In genomic region chr18:25457196-25457595, GRCh38 we compare ENCODE assay signal across 14 cellular contexts.
DNase-seq lines count a peak whose midpoint lies in the region; ATAC-seq and TF ChIP-seq lines count a peak whose summit lies in the region.
"Had no signal": no experiment of that assay in that cellular context is flagged by ENCODE, and none has a peak within 500 bp of the region (broad histone marks: within the 10 kb centered on the region; RNA-seq: fewer than 3 reads in every experiment).

No MANE protein-coding gene starts in this region.

- 90 to 96% methylated on average over 4 of the region's 4 CpGs for WGBS in ectodermal cell, 2 experiments

- H3K36me3 Mint-ChIP-seq in neural progenitor cell, result peaks cover 3% of the 10 kb centered on the region
- H3K36me3 Mint-ChIP-seq: CD4-positive, alpha-beta memory T cell had no signal

- H4K20me1 ChIP-seq in neural progenitor cell (ENCODE audit: low read depth), result no peaks in the 10 kb centered on the region

- no peak for TF ChIP-seq CTCF in neural progenitor cell (IDR thresholded peaks at IDR 0.05)

- DNase-seq in NCI-H69 (lab: John Stamatoyannopoulos, UW), result peak; percentile 51
- DNase-seq in neural progenitor cell (ENCODE audit: low spot score), result no peak
- peak; percentile 45 for DNase-seq in skeletal muscle cell (ENCODE audit: low read depth)
- no peak for DNase-seq in NCI-H2171 (lab: John Stamatoyannopoulos, UW)
- no peak for DNase-seq in G401 (ENCODE audit: low spot score)
- DNase-seq: BE2C; CD4-positive, alpha-beta memory T cell; DMS53 had no signal

- peaks cover 73% of the 10 kb centered on the region for H3K4me1 Mint-ChIP-seq in neural progenitor cell
- H3K4me1 Mint-ChIP-seq: CD4-positive, alpha-beta memory T cell had no signal

- H2AFZ ChIP-seq in neural progenitor cell (replicated peaks), result no peak overlapping the region

- in situ Hi-C loops in G401 (cut with HindIII; ENCODE audit: low sequenced_read_pairs), result no loop called here

- peaks cover 11% of the 10 kb centered on the region for H3K4me1 ChIP-seq in ectodermal cell (ENCODE audit: control insufficient read depth, insufficient read depth, low read length)
- peaks cover 26% of the 10 kb centered on the region for H3K4me1 ChIP-seq in neural progenitor cell
- H3K4me1 ChIP-seq: A549, BE2C had no signal

- no peak overlapping the region for H3K9ac ChIP-seq in neural progenitor cell
- H3K9ac ChIP-seq: KMS-11 had no signal

- no peaks in the 10 kb centered on the region for H3K36me3 ChIP-seq in ectodermal cell (ENCODE audit: control insufficient read depth, insufficient read depth, low read length)
- H3K36me3 ChIP-seq in neural progenitor cell, result no peaks in the 10 kb centered on the region
- H3K36me3 ChIP-seq: BE2C had no signal

- peak overlapping the region; percentile 42 for H3K27ac ChIP-seq in ectodermal cell (ENCODE audit: insufficient read depth, low read depth, low read length, poor library complexity, severe bottlenecking)
- no peak overlapping the region for H3K27ac ChIP-seq in neural progenitor cell
- H3K27ac ChIP-seq: A549, C4-2B, KMS-11 had no signal

- peak overlapping the region; percentile 8 for H3K4me3 Mint-ChIP-seq in neural progenitor cell
- H3K4me3 Mint-ChIP-seq: CD4-positive, alpha-beta memory T cell had no signal

- peaks cover 8% of the 10 kb centered on the region for H3K27me3 Mint-ChIP-seq in neural progenitor cell (ENCODE audit: insufficient read depth, low read depth)

- no peaks in the 10 kb centered on the region for H3K9me3 ChIP-seq in ectodermal cell (ENCODE audit: control insufficient read depth, low read length)
- H3K9me3 ChIP-seq in neural progenitor cell (ENCODE audit: low read depth), result no peaks in the 10 kb centered on the region
- H3K9me3 ChIP-seq: A549, BE2C had no signal

- no peaks in the 10 kb centered on the region for H3K79me2 ChIP-seq in neural progenitor cell (ENCODE audit: low read depth)

- H3K4me3 ChIP-seq in ectodermal cell (ENCODE audit: insufficient read depth, low read depth, low read length) (no peak overlapping the region), neural progenitor cell (no peak overlapping the region), skeletal muscle cell (ENCODE audit: low read depth, low read length) (no peak overlapping the region)
- H3K4me3 ChIP-seq: A549 had no signal

- no peak for ATAC-seq in HG03280 (IDR thresholded peaks at IDR 0.05; ENCODE audit: unreplicated experiment)
- ATAC-seq: A549, HCT116 had no signal

- H3F3A ChIP-seq in neural progenitor cell (ENCODE audit: low read depth), result peaks cover 6% of the 10 kb centered on the region

- peaks cover 11% of the 10 kb centered on the region for H3K9me3 Mint-ChIP-seq in neural progenitor cell

- H3K27me3 ChIP-seq in ectodermal cell (ENCODE audit: control insufficient read depth, insufficient read depth, low read length, poor library complexity, severe bottlenecking), result no peaks in the 10 kb centered on the region
- H3K27me3 ChIP-seq in neural progenitor cell, result no peaks in the 10 kb centered on the region
- H3K27me3 ChIP-seq: BE2C had no signal

- peak overlapping the region; percentile 86 for H3K27ac Mint-ChIP-seq in neural progenitor cell
- H3K27ac Mint-ChIP-seq: CD4-positive, alpha-beta memory T cell had no signal

- H3K4me2 ChIP-seq in neural progenitor cell, result no peak overlapping the region
- H3K4me2 ChIP-seq: A549, KMS-11 had no signal

Comparison
In these comparisons a context has a peak if more than half of its experiments do, and no peak if none do; other contexts are left out.
1. DNase-seq: peak in NCI-H69 (single experiment) and skeletal muscle cell (single experiment); none in neural progenitor cell (single experiment), NCI-H2171 (single experiment) and G401 (single experiment).